ENCODE assay signal across 19 cellular contexts in the genomic region with DNA sequence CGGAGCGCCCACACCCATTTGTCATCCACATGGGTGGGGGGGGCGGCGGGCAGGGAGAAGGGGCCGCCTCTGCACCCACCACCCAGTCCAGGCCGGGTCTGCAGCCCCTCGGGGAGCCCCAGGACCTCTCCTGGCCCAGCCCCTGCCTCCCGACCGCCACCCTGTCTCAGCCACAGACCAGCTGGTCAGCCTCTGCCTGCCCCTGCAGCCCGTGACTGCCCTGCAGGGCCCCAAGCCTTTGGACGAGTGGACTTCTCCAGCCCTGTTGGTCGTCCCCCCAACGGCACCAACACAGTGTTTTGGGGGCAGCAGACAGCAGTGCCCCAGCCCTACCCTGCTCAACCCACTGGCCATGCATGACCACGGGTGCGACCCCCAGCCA. TPM values are rescaled to one million over a fixed set of nuclear protein-coding genes. Genes with fewer than 3 reads are reported as not detected.
DNase-seq lines count a peak whose midpoint lies in the region; ATAC-seq, FAIRE-seq and TF ChIP-seq lines count a peak whose summit lies in the region.
"Had no signal": no experiment of that assay in that cellular context is flagged by ENCODE, and none has a peak within 500 bp of the region (broad histone marks: within the 10 kb centered on the region; RNA-seq: fewer than 3 reads in every experiment).

No MANE protein-coding gene starts in this region.

- 27% methylated on average over 7 of the region's 15 CpGs for WGBS in K562 (ENCODE audit: insufficient coverage, low coverage, missing lambda C conversion rate)
- WGBS in mesendoderm (ENCODE audit: extremely low coverage, insufficient coverage, low lambda C conversion rate): no CpG with 5 or more reads among the region's 15 CpGs

- TF ChIP-seq POLR2A in K562 (conservative IDR thresholded peaks at IDR 0.05): no peak

- no peak overlapping the region for H3K4ac ChIP-seq in mesendoderm (ENCODE audit: low read depth, low read length)

- H3K79me1 ChIP-seq in mesendoderm (ENCODE audit: low read length): no peaks in the 10 kb centered on the region

- H3K4me3 ChIP-seq in K562 (no peak overlapping the region), mesendoderm (ENCODE audit: low read length) (no peak overlapping the region)

- no peak for ATAC-seq in K562
- no peak for ATAC-seq in GM18858 (IDR thresholded peaks at IDR 0.05; ENCODE audit: unreplicated experiment)

- H3K9me1 ChIP-seq in K562 (ENCODE audit: control insufficient read depth, insufficient read depth, low read length): no peaks in the 10 kb centered on the region

- H3K56ac ChIP-seq in mesendoderm (ENCODE audit: low read length): no peak overlapping the region

- no TSS peak for BruUV-seq in K562 (replicated peaks; lab: Mats Ljungman, UMichigan)

- H3K27ac ChIP-seq in K562 (ENCODE audit: extremely low read depth, low read depth, low read length): no peak overlapping the region
- H3K27ac ChIP-seq in mesendoderm (ENCODE audit: low read depth, low read length): no peak overlapping the region
- H3K27ac ChIP-seq: C4-2B had no signal

- no peak overlapping the region for H4K8ac ChIP-seq in mesendoderm (ENCODE audit: low read depth, low read length)

- TF ChIP-seq RAD21 in K562 (CRISPR knock-in tag; conservative IDR thresholded peaks at IDR 0.05 in 1 of 2, IDR thresholded peaks at IDR 0.05 in 1 of 2): no peak

- no peaks in the 10 kb centered on the region for H3K36me3 ChIP-seq in K562 (ENCODE audit: control insufficient read depth, insufficient read depth, low read length)
- no peaks in the 10 kb centered on the region for H3K36me3 ChIP-seq in mesendoderm (ENCODE audit: control insufficient read depth, insufficient read depth, low read length)
- H3K36me3 ChIP-seq: BE2C had no signal

- DNase-seq in K562 (ENCODE audit: extremely low read depth in 1 of 4, low spot score in 3 of 4) (no peak), mesendoderm (no peak), DMS53 treated with DMSO at 0.1 percent for 48 hours (lab: John Stamatoyannopoulos, UW; ENCODE audit: unreplicated experiment) (no peak), frontal cortex (ENCODE audit: low spot score in 2 of 2) (no peak)
- DNase-seq: ACHN; BE2C; Caco-2; CD4-positive, alpha-beta T cell; DMS79; GDM1; GOT3; H9 had no signal

- no peaks in the 10 kb centered on the region for H3K79me2 ChIP-seq in K562 (ENCODE audit: control insufficient read depth, insufficient read depth, low read length)
- no peaks in the 10 kb centered on the region for H3K79me2 ChIP-seq in mesendoderm (ENCODE audit: control insufficient read depth, insufficient read depth, low read length)

- no peaks in the 10 kb centered on the region for H3K9me3 ChIP-seq in K562 (replicated peaks; ENCODE audit: control insufficient read depth, insufficient read depth, low read depth, low read length)
- H3K9me3 ChIP-seq: BE2C, Caco-2 had no signal

- H2BK5ac ChIP-seq in mesendoderm (ENCODE audit: low read length): no peak overlapping the region

- H3K18ac ChIP-seq in mesendoderm (ENCODE audit: low read length): no peak overlapping the region

- CTCF ChIA-PET in K562 (lab: Yijun Ruan, JAX; ENCODE audit: low intra/inter-chr PET ratio): no interaction called here

- FAIRE-seq in K562 (lab: Jason Lieb, UNC): no peak
- FAIRE-seq in frontal cortex (lab: Jason Lieb, UNC): no peak
- FAIRE-seq: A204.1, D721Med, GM12892, GM18507 had no signal

- no peak for TF ChIP-seq EP300 in K562 (IDR thresholded peaks at IDR 0.05; ENCODE audit: low read length)

- H4K5ac ChIP-seq in mesendoderm (ENCODE audit: low read length): no peak overlapping the region

- H4K20me1 ChIP-seq in K562 (replicated peaks; ENCODE audit: control insufficient read depth, insufficient read depth, low read length): no peaks in the 10 kb centered on the region

- POLR2A ChIA-PET in K562 (lab: Yijun Ruan, JAX): interaction anchor here (0.6 kb wide), 1 partner anchor 165 kb away, joined by 3 read pairs; no protein-coding TSS in a partner anchor

- intact Hi-C loops in K562 (cut with micrococcal nuclease): no loop called here

- no peak overlapping the region for H2AK5ac ChIP-seq in mesendoderm (ENCODE audit: low read length)

- no peak overlapping the region for H2AFZ ChIP-seq in K562 (ENCODE audit: low read depth, low read length)

- H3K4me2 ChIP-seq in K562 (ENCODE audit: insufficient read depth, low read length): no peak overlapping the region
- no peak overlapping the region for H3K4me2 ChIP-seq in mesendoderm (ENCODE audit: low read length)

- no peak for TF ChIP-seq CTCF in K562 (IDR thresholded peaks at IDR 0.05 in 2 of 3, conservative IDR thresholded peaks at IDR 0.05 in 1 of 3; ENCODE audit: insufficient read depth in 2 of 3, low read depth in 1 of 3, low read length in 3 of 3)

- H2BK15ac ChIP-seq in mesendoderm (replicated peaks; ENCODE audit: low read depth): no peak overlapping the region

- H3K23ac ChIP-seq in mesendoderm (ENCODE audit: low read length): peak overlapping the region; percentile 45

- H3K27me3 ChIP-seq in K562 (ENCODE audit: control insufficient read depth in 2 of 2, insufficient read depth in 2 of 2, low read length in 2 of 2): peaks cover 3 to 17% of the 10 kb centered on the region in 2 experiments; a peak in 4 of 5 replicates
- H3K27me3 ChIP-seq in mesendoderm (ENCODE audit: insufficient read depth, low read length, poor library complexity): peaks cover 10% of the 10 kb centered on the region

- in situ Hi-C loops in K562 (cut with MboI): no loop called here

- peak overlapping the region in 1 of 2 experiments; percentile 58; a peak in 2 of 4 replicates for H3K9ac ChIP-seq in K562 (ENCODE audit: insufficient read depth in 1 of 2, low read depth in 2 of 2, low read length in 2 of 2)
- no peak overlapping the region for H3K9ac ChIP-seq in mesendoderm (ENCODE audit: low read length)

- H3K4me1 ChIP-seq in K562 (replicated peaks in 1 of 2; ENCODE audit: control insufficient read depth in 2 of 2, insufficient read depth in 2 of 2, low read length in 2 of 2) (peaks cover 14 to 96% of the 10 kb centered on the region in 2 experiments), mesendoderm (ENCODE audit: control insufficient read depth, low read depth, low read length) (no peaks in the 10 kb centered on the region)
- H3K4me1 ChIP-seq: Caco-2 had no signal

- no peak overlapping the region for H2BK120ac ChIP-seq in mesendoderm (ENCODE audit: low read depth, low read length)

RNA-seq across cellular contexts. Expression of a gene that starts 1.2 kb away (rescaled TPM):
- total RNA-seq in K562 (2011; cell fraction: chromatin; rRNA removed; ENCODE audit: low replicate concordance): 0.18 and 0.79 TPM in 2 replicates
- total RNA-seq in K562 (2011; cell fraction: nucleolus; rRNA removed): 0.66 and 1.3 TPM in 2 replicates
- 0.29 and 0.53 TPM in 2 replicates for total RNA-seq in K562 (2011; cell fraction: nucleoplasm; rRNA removed)
- 0.41 and 0.45 TPM in 2 replicates for total RNA-seq in K562 (2014; rRNA removed)
- not detected in 2 replicates for total RNA-seq in K562 (2014; rRNA removed; fragmentation: Illumina TruSeq; extraction: Trizol)
- 0.08 TPM in 1 of 2 replicates, not detected in the other for total RNA-seq in K562 (2015; rRNA removed; fragmentation: Illumina TruSeq; extraction: Trizol)
- total RNA-seq in K562 (2021): 0.18 and 0.42 TPM in 2 replicates
- polyA plus RNA-seq in K562 (2011; rRNA removed): 0.09 and 0.17 TPM in 2 replicates
- 0.07 and 1.2 TPM in 2 replicates for polyA plus RNA-seq in K562 (2011; cell fraction: cytosol; rRNA removed)
- 0.20 and 2.2 TPM in 2 replicates for polyA plus RNA-seq in K562 (2011; cell fraction: nucleus; rRNA removed)
- polyA plus RNA-seq in K562 (2012): 0.09 and 0.14 TPM in 2 replicates
- polyA plus RNA-seq in K562 (2014; fragmentation: Illumina TruSeq; extraction: Trizol): 0.07 TPM in 1 of 2 replicates, not detected in the other
- not detected for polyA plus RNA-seq in K562 (2014; fragmentation: Nextera tagmentation; extraction: Ambion mirVana)
- 0.15 and 0.24 TPM in 2 replicates for polyA plus RNA-seq in K562 (2014; rRNA removed)
- not detected in 2 replicates for polyA minus RNA-seq in K562 (2011; rRNA and poly(A)+ RNA removed)
- polyA minus RNA-seq in K562 (2011; cell fraction: cytosol; rRNA and poly(A)+ RNA removed): not detected in 2 replicates
- polyA minus RNA-seq in K562 (2011; cell fraction: nucleus; rRNA and poly(A)+ RNA removed): 0.27 TPM in 1 of 2 replicates, not detected in the other
- 0.04 TPM for polyA plus RNA-seq in mesendoderm (2013, experiment 1 of 2)
- polyA plus RNA-seq in mesendoderm (2013, experiment 2 of 2): 0.03 TPM
- not detected for total RNA-seq in frontal cortex
- total RNA-seq: Caco-2; CD4-positive, alpha-beta T cell; HT-29 had no signal

RNA-seq across cellular contexts. Expression of a gene that starts 5.4 kb away (rescaled TPM):
- total RNA-seq in K562 (2011; cell fraction: chromatin; rRNA removed; ENCODE audit: low replicate concordance): 3.1 and 8.5 TPM in 2 replicates
- 8.4 and 8.8 TPM in 2 replicates for total RNA-seq in K562 (2011; cell fraction: nucleolus; rRNA removed)
- 5.0 TPM in 2 replicates for total RNA-seq in K562 (2011; cell fraction: nucleoplasm; rRNA removed)
- total RNA-seq in K562 (2014; rRNA removed) (2.6 and 3.1 TPM in 2 replicates), K562 (2014; rRNA removed; fragmentation: Illumina TruSeq; extraction: Trizol) (0.47 and 0.48 TPM in 2 replicates), K562 (2015; rRNA removed; fragmentation: Illumina TruSeq; extraction: Trizol) (1.2 and 1.3 TPM in 2 replicates), K562 (2021) (2.0 and 3.0 TPM in 2 replicates), frontal cortex (0.41 TPM)
- polyA plus RNA-seq in K562 (2011; rRNA removed) (1.3 and 1.7 TPM in 2 replicates), K562 (2014; fragmentation: Illumina TruSeq; extraction: Trizol) (0.24 and 1.1 TPM in 2 replicates), K562 (2014; fragmentation: Nextera tagmentation; extraction: Ambion mirVana) (not detected), K562 (2014; rRNA removed) (3.2 and 3.7 TPM in 2 replicates)
- 2.0 and 4.5 TPM in 2 replicates for polyA plus RNA-seq in K562 (2011; cell fraction: cytosol; rRNA removed)
- 6.2 and 8.3 TPM in 2 replicates for polyA plus RNA-seq in K562 (2011; cell fraction: nucleus; rRNA removed)
- polyA plus RNA-seq in K562 (2012): 1.7 and 7.2 TPM in 2 replicates
- 0.39 and 0.51 TPM in 2 replicates for polyA minus RNA-seq in K562 (2011; rRNA and poly(A)+ RNA removed)
- polyA minus RNA-seq in K562 (2011; cell fraction: cytosol; rRNA and poly(A)+ RNA removed): 1.3 TPM in 1 of 2 replicates, not detected in the other
- polyA minus RNA-seq in K562 (2011; cell fraction: nucleus; rRNA and poly(A)+ RNA removed): 6.5 and 8.1 TPM in 2 replicates
- polyA plus RNA-seq in mesendoderm (2013, experiment 1 of 2): 0.08 TPM
- polyA plus RNA-seq in mesendoderm (2013, experiment 2 of 2): 0.07 TPM
- total RNA-seq: Caco-2 had no signal

RNA-seq across cellular contexts. Expression of a gene that starts 8.4 kb away (rescaled TPM):
- total RNA-seq in K562 (2011; cell fraction: chromatin; rRNA removed; ENCODE audit: low replicate concordance): 51.8 and 208 TPM in 2 replicates
- 193 and 220 TPM in 2 replicates for total RNA-seq in K562 (2011; cell fraction: nucleolus; rRNA removed)
- 84.0 and 92.9 TPM in 2 replicates for total RNA-seq in K562 (2011; cell fraction: nucleoplasm; rRNA removed)
- total RNA-seq in K562 (2014; rRNA removed): 30.7 and 36.1 TPM in 2 replicates
- total RNA-seq in K562 (2014; rRNA removed; fragmentation: Illumina TruSeq; extraction: Trizol): 2.3 and 3.4 TPM in 2 replicates
- total RNA-seq in K562 (2015; rRNA removed; fragmentation: Illumina TruSeq; extraction: Trizol): 14.1 and 14.3 TPM in 2 replicates
- total RNA-seq in K562 (2021): 43.7 and 49.6 TPM in 2 replicates
- 11.2 and 19.4 TPM in 2 replicates for polyA plus RNA-seq in K562 (2011; rRNA removed)
- 15.7 and 51.3 TPM in 2 replicates for polyA plus RNA-seq in K562 (2011; cell fraction: cytosol; rRNA removed)
- 84.7 and 175 TPM in 2 replicates for polyA plus RNA-seq in K562 (2011; cell fraction: nucleus; rRNA removed)
- 22.2 and 33.3 TPM in 2 replicates for polyA plus RNA-seq in K562 (2012)
- polyA plus RNA-seq in K562 (2014; fragmentation: Illumina TruSeq; extraction: Trizol): 11.7 and 21.9 TPM in 2 replicates
- polyA plus RNA-seq in K562 (2014; fragmentation: Nextera tagmentation; extraction: Ambion mirVana): 1 to 10 TPM in 1 of 2 experiments, under 1 TPM in 1; 0.20 to 2.5 TPM
- 42.1 and 42.3 TPM in 2 replicates for polyA plus RNA-seq in K562 (2014; rRNA removed)
- 9.6 and 17.9 TPM in 2 replicates for polyA minus RNA-seq in K562 (2011; rRNA and poly(A)+ RNA removed)
- polyA minus RNA-seq in K562 (2011; cell fraction: cytosol; rRNA and poly(A)+ RNA removed): 11.2 and 15.5 TPM in 2 replicates
- polyA minus RNA-seq in K562 (2011; cell fraction: nucleus; rRNA and poly(A)+ RNA removed): 33.2 and 44.4 TPM in 2 replicates
- polyA plus RNA-seq in mesendoderm (2013, experiment 1 of 2): 12.1 TPM
- 12.6 TPM for polyA plus RNA-seq in mesendoderm (2013, experiment 2 of 2)
- total RNA-seq in frontal cortex: 16.7 TPM

RNA-seq across cellular contexts. Expression of a gene that starts 28.5 kb away (rescaled TPM):
- total RNA-seq in K562 (2011; cell fraction: chromatin; rRNA removed; ENCODE audit: low replicate concordance): 10.6 and 36.6 TPM in 2 replicates
- 24.2 and 24.8 TPM in 2 replicates for total RNA-seq in K562 (2011; cell fraction: nucleolus; rRNA removed)
- total RNA-seq in K562 (2011; cell fraction: nucleoplasm; rRNA removed): 15.5 and 15.6 TPM in 2 replicates
- total RNA-seq in K562 (2014; rRNA removed): 22.3 and 26.0 TPM in 2 replicates
- total RNA-seq in K562 (2014; rRNA removed; fragmentation: Illumina TruSeq; extraction: Trizol): 1.9 and 2.5 TPM in 2 replicates
- total RNA-seq in K562 (2015; rRNA removed; fragmentation: Illumina TruSeq; extraction: Trizol): 10.1 and 11.4 TPM in 2 replicates
- 23.4 and 25.3 TPM in 2 replicates for total RNA-seq in K562 (2021)
- polyA plus RNA-seq in K562 (2011; rRNA removed): 8.7 and 10.9 TPM in 2 replicates
- polyA plus RNA-seq in K562 (2011; cell fraction: cytosol; rRNA removed): 15.6 and 35.2 TPM in 2 replicates
- 22.1 and 35.1 TPM in 2 replicates for polyA plus RNA-seq in K562 (2011; cell fraction: nucleus; rRNA removed)
- 15.7 and 28.1 TPM in 2 replicates for polyA plus RNA-seq in K562 (2012)
- polyA plus RNA-seq in K562 (2014; fragmentation: Illumina TruSeq; extraction: Trizol): 5.6 and 13.3 TPM in 2 replicates
- under 1 TPM; 0.17 to 0.50 TPM for polyA plus RNA-seq in K562 (2014; fragmentation: Nextera tagmentation; extraction: Ambion mirVana)
- polyA plus RNA-seq in K562 (2014; rRNA removed): 20.9 and 22.3 TPM in 2 replicates
- 2.9 and 5.0 TPM in 2 replicates for polyA minus RNA-seq in K562 (2011; rRNA and poly(A)+ RNA removed)
- polyA minus RNA-seq in K562 (2011; cell fraction: cytosol; rRNA and poly(A)+ RNA removed): 10.3 and 15.5 TPM in 2 replicates
- 4.8 and 5.1 TPM in 2 replicates for polyA minus RNA-seq in K562 (2011; cell fraction: nucleus; rRNA and poly(A)+ RNA removed)
- polyA plus RNA-seq in mesendoderm (2013, experiment 1 of 2): 10.0 TPM
- 9.8 TPM for polyA plus RNA-seq in mesendoderm (2013, experiment 2 of 2)
- 25.3 TPM for total RNA-seq in frontal cortex

RNA-seq across cellular contexts. Expression of a gene that starts 33.9 kb away (rescaled TPM):
- 95.0 and 335 TPM in 2 replicates for total RNA-seq in K562 (2011; cell fraction: chromatin; rRNA removed; ENCODE audit: low replicate concordance)
- total RNA-seq in K562 (2011; cell fraction: nucleolus; rRNA removed): 221 and 227 TPM in 2 replicates
- total RNA-seq in K562 (2011; cell fraction: nucleoplasm; rRNA removed): 99.2 and 108 TPM in 2 replicates
- total RNA-seq in K562 (2014; rRNA removed) (63.2 and 81.8 TPM in 2 replicates), K562 (2014; rRNA removed; fragmentation: Illumina TruSeq; extraction: Trizol) (4.2 and 4.3 TPM in 2 replicates), K562 (2015; rRNA removed; fragmentation: Illumina TruSeq; extraction: Trizol) (26.1 and 28.1 TPM in 2 replicates), K562 (2021) (105 and 111 TPM in 2 replicates), frontal cortex (7.3 TPM)
- polyA plus RNA-seq in K562 (2011; rRNA removed) (14.2 and 20.5 TPM in 2 replicates), K562 (2014; fragmentation: Illumina TruSeq; extraction: Trizol) (4.9 and 23.2 TPM in 2 replicates), K562 (2014; fragmentation: Nextera tagmentation; extraction: Ambion mirVana) (under 1 TPM; 0.62 to 0.77 TPM), K562 (2014; rRNA removed) (50.2 and 52.3 TPM in 2 replicates)
- 20.0 and 89.6 TPM in 2 replicates for polyA plus RNA-seq in K562 (2011; cell fraction: cytosol; rRNA removed)
- polyA plus RNA-seq in K562 (2011; cell fraction: nucleus; rRNA removed): 120 and 194 TPM in 2 replicates
- polyA plus RNA-seq in K562 (2012): 43.4 and 45.5 TPM in 2 replicates
- 5.4 and 12.8 TPM in 2 replicates for polyA minus RNA-seq in K562 (2011; rRNA and poly(A)+ RNA removed)
- polyA minus RNA-seq in K562 (2011; cell fraction: cytosol; rRNA and poly(A)+ RNA removed): 69.7 and 71.5 TPM in 2 replicates
- polyA minus RNA-seq in K562 (2011; cell fraction: nucleus; rRNA and poly(A)+ RNA removed): 29.7 and 35.1 TPM in 2 replicates
- 41.7 TPM for polyA plus RNA-seq in mesendoderm (2013, experiment 1 of 2)
- 42.1 TPM for polyA plus RNA-seq in mesendoderm (2013, experiment 2 of 2)
